ENCODE assay signal across 22 cellular contexts in genomic region chr2:238272156-238272555, GRCh38. TPM values are rescaled to one million over a fixed set of nuclear protein-coding genes. Genes with fewer than 3 reads are reported as not detected.
DNase-seq lines count a peak whose midpoint lies in the region; ATAC-seq and TF ChIP-seq lines count a peak whose summit lies in the region.
"Had no signal": no experiment of that assay in that cellular context is flagged by ENCODE, and none has a peak within 500 bp of the region (broad histone marks: within the 10 kb centered on the region; RNA-seq: fewer than 3 reads in every experiment).

No MANE protein-coding gene starts in this region.

- H3K27me3 Mint-ChIP-seq in Caco-2 (ENCODE audit: insufficient read depth, unreplicated experiment) (no peaks in the 10 kb centered on the region), glutamatergic neuron (ENCODE audit: unreplicated experiment) (peaks cover 5% of the 10 kb centered on the region), natural killer cell (ENCODE audit: low read depth in 2 of 2) (no peaks in the 10 kb centered on the region)
- H3K27me3 Mint-ChIP-seq: CD4-positive, alpha-beta memory T cell had no signal

- no peaks in the 10 kb centered on the region for H3K27me3 ChIP-seq in Caco-2 (replicated peaks; ENCODE audit: control insufficient read depth, insufficient read depth, low read length)

- H3K4me3 Mint-ChIP-seq in Caco-2 (ENCODE audit: unreplicated experiment) (peak overlapping the region; percentile 47), glutamatergic neuron (ENCODE audit: unreplicated experiment) (no peak overlapping the region), natural killer cell (no peak overlapping the region)
- no peak overlapping the region for H3K4me3 Mint-ChIP-seq in stimulated activated effector memory CD8-positive, alpha-beta T cell treated with anti-CD3 and anti-CD28 coated beads, Interleukin-12 subunit alpha, Interleukin-12 subunit beta, amount 100 ng/mL, for 72 hours
- H3K4me3 Mint-ChIP-seq: CD4-positive, alpha-beta memory T cell had no signal

- ATAC-seq in natural killer cell = no peak
- ATAC-seq in stimulated activated effector memory CD8-positive, alpha-beta T cell treated with anti-CD3 and anti-CD28 coated beads, Interleukin-12 subunit alpha, Interleukin-12 subunit beta, amount 100 ng/mL, for 72 hours = no peak
- ATAC-seq: A549, Panc1 had no signal

- DNase-seq in Caco-2 (no peak), glutamatergic neuron (peak; percentile 10), natural killer cell (no peak), NK-92 (lab: John Stamatoyannopoulos, UW; ENCODE audit: unreplicated experiment) (no peak)
- no peak for DNase-seq in stimulated activated effector memory CD8-positive, alpha-beta T cell treated with anti-CD3 and anti-CD28 coated beads, Interleukin-12 subunit alpha, Interleukin-12 subunit beta, amount 100 ng/mL, for 72 hours (ENCODE audit: low spot score in 2 of 2)
- DNase-seq in effector CD8-positive, alpha-beta T cell (lab: John Stamatoyannopoulos, UW) = no peak
- DNase-seq in stimulated activated CD8-positive, alpha-beta memory T cell treated with anti-CD3 and anti-CD28 coated beads, Interleukin-4, amount 100 ng/mL, for 48 hours = no peak
- DNase-seq: C1 segment of cervical spinal cord; CD4-positive, alpha-beta memory T cell; COR-L47; GM23248; H7; NCI-H1048; NCI-H1417; NCI-H1694; NCI-H2029 treated with DMSO at 0.1 percent for 48 hours; NCI-H446 treated with DMSO at 0.1 percent for 48 hours; NCI-H526; SIG-M5 had no signal

- H3K36me3 ChIP-seq in Caco-2 (ENCODE audit: control insufficient read depth, insufficient read depth, low read length) = no peaks in the 10 kb centered on the region; the same call in 1 of the 2 replicates

- H3K27ac Mint-ChIP-seq in Caco-2 (ENCODE audit: unreplicated experiment) (peak overlapping the region; percentile 80), glutamatergic neuron (ENCODE audit: unreplicated experiment) (no peak overlapping the region), natural killer cell (peak overlapping the region; percentile 31 to 34)
- H3K27ac Mint-ChIP-seq in stimulated activated effector memory CD8-positive, alpha-beta T cell treated with anti-CD3 and anti-CD28 coated beads, Interleukin-12 subunit alpha, Interleukin-12 subunit beta, amount 100 ng/mL, for 72 hours = peak overlapping the region; percentile 68

- no peak overlapping the region for H3K4me3 ChIP-seq in Caco-2 (ENCODE audit: low read depth, low read length)
- H3K4me3 ChIP-seq: A549, GM23248, SK-N-MC had no signal

- POLR2A ChIA-PET in Caco-2 (lab: Charles Lee) = interaction anchor here (1.4 kb wide), 1 partner anchor 14 kb away, joined by 3 read pairs; no protein-coding TSS in a partner anchor

- CTCF ChIA-PET in Caco-2 (lab: Charles Lee) = interaction anchor here (0.6 to 1.3 kb wide), 2 partner anchors 9 to 39 kb away, joined by 3 to 4 read pairs; no protein-coding TSS in a partner anchor

- H3K36me3 Mint-ChIP-seq in Caco-2 (ENCODE audit: insufficient read depth, unreplicated experiment) (peaks cover 24% of the 10 kb centered on the region), glutamatergic neuron (ENCODE audit: unreplicated experiment) (peaks cover 9% of the 10 kb centered on the region), natural killer cell (peaks cover 7% of the 10 kb centered on the region)
- peaks cover 67% of the 10 kb centered on the region for H3K36me3 Mint-ChIP-seq in stimulated activated effector memory CD8-positive, alpha-beta T cell treated with anti-CD3 and anti-CD28 coated beads, Interleukin-12 subunit alpha, Interleukin-12 subunit beta, amount 100 ng/mL, for 72 hours

- intact Hi-C loops in Caco-2 (cut with micrococcal nuclease; ENCODE audit: unreplicated experiment) (no loop called here), natural killer cell (cut with micrococcal nuclease) (no loop called here)

- H3K9me3 ChIP-seq in Caco-2 = no peaks in the 10 kb centered on the region
- H3K9me3 ChIP-seq: A549 had no signal

- TF ChIP-seq CTCF in Caco-2 (IDR thresholded peaks at IDR 0.05; ENCODE audit: insufficient read depth in 1 of 2, low read depth in 1 of 2, low read length in 1 of 2, severe bottlenecking in 1 of 2, unreplicated experiment in 1 of 2) (no peak), glutamatergic neuron (IDR thresholded peaks at IDR 0.05; ENCODE audit: partially characterized antibody, unreplicated experiment) (no peak), natural killer cell (IDR thresholded peaks at IDR 0.05) (no peak)

- H3K4me1 ChIP-seq in Caco-2 = peaks cover 45% of the 10 kb centered on the region

- no TSS peak for BruUV-seq in Caco-2 (replicated peaks; lab: Mats Ljungman, UMichigan)

- H3K9me3 Mint-ChIP-seq in Caco-2 (ENCODE audit: unreplicated experiment) (no peaks in the 10 kb centered on the region), glutamatergic neuron (ENCODE audit: unreplicated experiment) (peaks cover 2% of the 10 kb centered on the region), natural killer cell (no peaks in the 10 kb centered on the region)
- no peaks in the 10 kb centered on the region for H3K9me3 Mint-ChIP-seq in stimulated activated effector memory CD8-positive, alpha-beta T cell treated with anti-CD3 and anti-CD28 coated beads, Interleukin-12 subunit alpha, Interleukin-12 subunit beta, amount 100 ng/mL, for 72 hours
- H3K9me3 Mint-ChIP-seq: CD4-positive, alpha-beta memory T cell had no signal

- H3K4me1 Mint-ChIP-seq in Caco-2 (ENCODE audit: low read depth, unreplicated experiment) (peaks cover 23% of the 10 kb centered on the region), glutamatergic neuron (ENCODE audit: low read depth, unreplicated experiment) (no peaks in the 10 kb centered on the region), natural killer cell (peaks cover 0 to 5% of the 10 kb centered on the region in 2 donors)
- H3K4me1 Mint-ChIP-seq in stimulated activated effector memory CD8-positive, alpha-beta T cell treated with anti-CD3 and anti-CD28 coated beads, Interleukin-12 subunit alpha, Interleukin-12 subunit beta, amount 100 ng/mL, for 72 hours = no peaks in the 10 kb centered on the region

RNA-seq across cellular contexts. Expression of gene PER2, which starts 16.3 kb away (rescaled TPM):
- total RNA-seq in Caco-2 (2022) (12.2 and 12.5 TPM in 2 replicates), glutamatergic neuron (ENCODE audit: unreplicated experiment) (3.8 TPM), natural killer cell (10 to 100 TPM; 26.3 to 32.9 (median 32.6) TPM)

RNA-seq across cellular contexts. Expression of gene HES6, which starts 32.3 kb away (rescaled TPM):
- total RNA-seq in Caco-2 (2022) = 21.2 and 22.1 TPM in 2 replicates
- 665 TPM for total RNA-seq in glutamatergic neuron (ENCODE audit: unreplicated experiment)
- 10 to 100 TPM; 11.3 to 15.4 (median 13.5) TPM for total RNA-seq in natural killer cell

RNA-seq across cellular contexts. Expression of gene TRAF3IP1, which starts 48.2 kb away (rescaled TPM):
- 7.1 and 7.4 TPM in 2 replicates for total RNA-seq in Caco-2 (2022)
- 10.3 TPM for total RNA-seq in glutamatergic neuron (ENCODE audit: unreplicated experiment)
- 10 to 100 TPM in 2 of 3 donors, 1 to 10 TPM in 1; 9.7 to 11.9 (median 11.3) TPM for total RNA-seq in natural killer cell

Comparison
In these comparisons a context has a peak if more than half of its experiments do, and no peak if none do; other contexts are left out.
1. RNA of gene HES6, which starts 32.3 kb away (total RNA-seq): 665 TPM in glutamatergic neuron (single experiment); 21.2 to 22.1 TPM in Caco-2 and 11.3 to 15.4 TPM in natural killer cell; every median in the first group is over 10 times any median in the second.